In genomic region chr19:16075430-16076153, GRCh38 we compare ENCODE assay signal across 1 cellular context.
TF ChIP-seq lines count a peak whose summit lies in the region.

No MANE protein-coding gene starts in this region.

TF ChIP-seq in GM12878, 131 proteins besides CTCF, POLR2A, EP300 and RAD21 (continued from another document):
- TF ChIP-seq, protein P1, sequence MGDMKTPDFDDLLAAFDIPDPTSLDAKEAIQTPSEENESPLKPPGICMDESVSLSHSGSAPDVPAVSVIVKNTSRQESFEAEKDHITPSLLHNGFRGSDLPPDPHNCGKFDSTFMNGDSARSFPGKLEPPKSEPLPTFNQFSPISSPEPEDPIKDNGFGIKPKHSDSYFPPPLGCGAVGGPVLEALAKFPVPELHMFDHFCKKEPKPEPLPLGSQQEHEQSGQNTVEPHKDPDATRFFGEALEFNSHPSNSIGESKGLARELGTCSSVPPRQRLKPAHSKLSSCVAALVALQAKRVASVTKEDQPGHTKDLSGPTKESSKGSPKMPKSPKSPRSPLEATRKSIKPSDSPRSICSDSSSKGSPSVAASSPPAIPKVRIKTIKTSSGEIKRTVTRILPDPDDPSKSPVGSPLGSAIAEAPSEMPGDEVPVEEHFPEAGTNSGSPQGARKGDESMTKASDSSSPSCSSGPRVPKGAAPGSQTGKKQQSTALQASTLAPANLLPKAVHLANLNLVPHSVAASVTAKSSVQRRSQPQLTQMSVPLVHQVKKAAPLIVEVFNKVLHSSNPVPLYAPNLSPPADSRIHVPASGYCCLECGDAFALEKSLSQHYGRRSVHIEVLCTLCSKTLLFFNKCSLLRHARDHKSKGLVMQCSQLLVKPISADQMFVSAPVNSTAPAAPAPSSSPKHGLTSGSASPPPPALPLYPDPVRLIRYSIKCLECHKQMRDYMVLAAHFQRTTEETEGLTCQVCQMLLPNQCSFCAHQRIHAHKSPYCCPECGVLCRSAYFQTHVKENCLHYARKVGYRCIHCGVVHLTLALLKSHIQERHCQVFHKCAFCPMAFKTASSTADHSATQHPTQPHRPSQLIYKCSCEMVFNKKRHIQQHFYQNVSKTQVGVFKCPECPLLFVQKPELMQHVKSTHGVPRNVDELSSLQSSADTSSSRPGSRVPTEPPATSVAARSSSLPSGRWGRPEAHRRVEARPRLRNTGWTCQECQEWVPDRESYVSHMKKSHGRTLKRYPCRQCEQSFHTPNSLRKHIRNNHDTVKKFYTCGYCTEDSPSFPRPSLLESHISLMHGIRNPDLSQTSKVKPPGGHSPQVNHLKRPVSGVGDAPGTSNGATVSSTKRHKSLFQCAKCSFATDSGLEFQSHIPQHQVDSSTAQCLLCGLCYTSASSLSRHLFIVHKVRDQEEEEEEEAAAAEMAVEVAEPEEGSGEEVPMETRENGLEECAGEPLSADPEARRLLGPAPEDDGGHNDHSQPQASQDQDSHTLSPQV (IDR thresholded peaks at IDR 0.05): no peak
- TF ChIP-seq BMI1 (IDR thresholded peaks at IDR 0.05; ENCODE audit: borderline replicate concordance) (peak; percentile 9; the same call in 1 of the 2 replicates), JUND (IDR thresholded peaks at IDR 0.05; ENCODE audit: low read depth, low read length) (no peak), CBFB (IDR thresholded peaks at IDR 0.05; ENCODE audit: low read depth) (0 out of 2 replicates have a peak, but pooled peaks have one; percentile 16), RELB (IDR thresholded peaks at IDR 0.05; ENCODE audit: low read depth) (peak; percentile 57; the same call in 1 of the 2 replicates), ZNF207 (IDR thresholded peaks at IDR 0.05; ENCODE audit: borderline replicate concordance) (no peak), ZNF384 (IDR thresholded peaks at IDR 0.05; ENCODE audit: borderline replicate concordance, low read depth, low read length) (no peak), POLR2AphosphoS5 (IDR thresholded peaks at IDR 0.05; ENCODE audit: low read length) (peak; percentile 23; the same call in 1 of the 2 replicates), PML (IDR thresholded peaks at IDR 0.05; ENCODE audit: low read length) (peak; percentile 96), SREBF1 (IDR thresholded peaks at IDR 0.05; ENCODE audit: low read length) (no peak), NBN (IDR thresholded peaks at IDR 0.05) (peak; percentile 70; the same call in 1 of the 2 replicates), USF2 (IDR thresholded peaks at IDR 0.05; ENCODE audit: borderline replicate concordance, low read depth, low read length) (no peak), YBX1 (IDR thresholded peaks at IDR 0.05) (no peak), CHD1 (IDR thresholded peaks at IDR 0.05; ENCODE audit: low read depth, low read length) (0 out of 2 replicates have a peak, but pooled peaks have one; percentile 14), ETV6 (conservative IDR thresholded peaks at IDR 0.05 in 1 of 2, IDR thresholded peaks at IDR 0.05 in 1 of 2; ENCODE audit: borderline replicate concordance in 1 of 2, low read depth in 1 of 2) (no peak), MLLT1 (IDR thresholded peaks at IDR 0.05) (0 out of 2 replicates have a peak, but pooled peaks have one; percentile 39), CREB1 (IDR thresholded peaks at IDR 0.05; ENCODE audit: low read depth) (no peak), ZNF217 (IDR thresholded peaks at IDR 0.05) (peak; percentile 71; the same call in 1 of the 2 replicates), TCF7 (IDR thresholded peaks at IDR 0.05; ENCODE audit: borderline replicate concordance) (no peak)
- TF ChIP-seq, protein P2, sequence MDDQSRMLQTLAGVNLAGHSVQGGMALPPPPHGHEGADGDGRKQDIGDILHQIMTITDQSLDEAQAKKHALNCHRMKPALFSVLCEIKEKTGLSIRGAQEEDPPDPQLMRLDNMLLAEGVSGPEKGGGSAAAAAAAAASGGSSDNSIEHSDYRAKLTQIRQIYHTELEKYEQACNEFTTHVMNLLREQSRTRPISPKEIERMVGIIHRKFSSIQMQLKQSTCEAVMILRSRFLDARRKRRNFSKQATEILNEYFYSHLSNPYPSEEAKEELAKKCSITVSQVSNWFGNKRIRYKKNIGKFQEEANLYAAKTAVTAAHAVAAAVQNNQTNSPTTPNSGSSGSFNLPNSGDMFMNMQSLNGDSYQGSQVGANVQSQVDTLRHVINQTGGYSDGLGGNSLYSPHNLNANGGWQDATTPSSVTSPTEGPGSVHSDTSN (IDR thresholded peaks at IDR 0.05; ENCODE audit: insufficient replicate concordance, low read depth, low read length): no peak
- TF ChIP-seq, protein P3, sequence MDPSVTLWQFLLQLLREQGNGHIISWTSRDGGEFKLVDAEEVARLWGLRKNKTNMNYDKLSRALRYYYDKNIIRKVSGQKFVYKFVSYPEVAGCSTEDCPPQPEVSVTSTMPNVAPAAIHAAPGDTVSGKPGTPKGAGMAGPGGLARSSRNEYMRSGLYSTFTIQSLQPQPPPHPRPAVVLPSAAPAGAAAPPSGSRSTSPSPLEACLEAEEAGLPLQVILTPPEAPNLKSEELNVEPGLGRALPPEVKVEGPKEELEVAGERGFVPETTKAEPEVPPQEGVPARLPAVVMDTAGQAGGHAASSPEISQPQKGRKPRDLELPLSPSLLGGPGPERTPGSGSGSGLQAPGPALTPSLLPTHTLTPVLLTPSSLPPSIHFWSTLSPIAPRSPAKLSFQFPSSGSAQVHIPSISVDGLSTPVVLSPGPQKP (IDR thresholded peaks at IDR 0.05; ENCODE audit: low read depth, low read length): no peak
TF ChIP-seq in GM12878: peak in this region for 11.
